In the genomic region with DNA sequence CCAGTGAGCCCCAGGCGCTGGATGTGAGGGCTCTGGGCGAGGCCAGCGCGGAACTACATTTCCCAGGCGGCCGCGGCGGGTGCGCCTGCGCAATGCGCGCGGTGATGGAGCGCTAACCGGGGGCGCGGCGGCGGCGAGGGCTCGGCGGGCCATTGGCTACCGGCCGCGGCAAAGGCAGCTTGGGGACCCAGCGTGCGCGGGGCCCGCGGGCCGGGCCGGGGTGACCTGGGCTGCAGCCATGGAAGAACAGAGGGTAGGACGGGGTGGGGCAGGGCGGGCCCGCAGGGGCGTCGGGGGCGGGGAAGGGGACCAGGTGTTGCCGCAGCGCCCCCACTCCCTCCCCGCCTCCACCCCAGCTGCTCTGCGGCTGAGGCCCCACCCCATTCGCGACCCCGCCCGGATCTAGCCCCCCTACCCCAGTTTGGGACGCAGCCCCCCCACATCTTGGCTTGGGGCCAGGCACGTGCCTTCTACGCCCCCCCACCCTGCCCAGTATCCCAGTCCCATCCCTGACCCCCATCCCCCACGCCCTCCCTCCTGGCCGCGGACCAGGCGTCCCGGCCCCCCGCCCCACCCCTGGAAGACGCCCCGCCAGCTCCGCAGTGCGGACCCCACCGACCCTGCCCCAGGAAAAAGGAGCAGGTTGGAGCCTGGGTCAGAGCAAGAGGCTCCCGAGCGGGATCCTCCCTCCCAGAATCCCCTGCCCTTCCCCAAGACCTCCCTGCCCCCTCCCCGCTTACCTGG, we compare ENCODE assay signal across 1 cellular context.
TF ChIP-seq lines count a peak whose summit lies in the region.

A gene (plus strand): TSS at position 90 of the 744 bp plus-strand sequence. CDS start 149 bp downstream, at position 239.

TF ChIP-seq in K562, 482 proteins besides CTCF, POLR2A, EP300 and RAD21 (continued from another document):
- no peak for TF ChIP-seq MAFK (IDR thresholded peaks at IDR 0.05; ENCODE audit: low read length)
